In the genomic region with DNA sequence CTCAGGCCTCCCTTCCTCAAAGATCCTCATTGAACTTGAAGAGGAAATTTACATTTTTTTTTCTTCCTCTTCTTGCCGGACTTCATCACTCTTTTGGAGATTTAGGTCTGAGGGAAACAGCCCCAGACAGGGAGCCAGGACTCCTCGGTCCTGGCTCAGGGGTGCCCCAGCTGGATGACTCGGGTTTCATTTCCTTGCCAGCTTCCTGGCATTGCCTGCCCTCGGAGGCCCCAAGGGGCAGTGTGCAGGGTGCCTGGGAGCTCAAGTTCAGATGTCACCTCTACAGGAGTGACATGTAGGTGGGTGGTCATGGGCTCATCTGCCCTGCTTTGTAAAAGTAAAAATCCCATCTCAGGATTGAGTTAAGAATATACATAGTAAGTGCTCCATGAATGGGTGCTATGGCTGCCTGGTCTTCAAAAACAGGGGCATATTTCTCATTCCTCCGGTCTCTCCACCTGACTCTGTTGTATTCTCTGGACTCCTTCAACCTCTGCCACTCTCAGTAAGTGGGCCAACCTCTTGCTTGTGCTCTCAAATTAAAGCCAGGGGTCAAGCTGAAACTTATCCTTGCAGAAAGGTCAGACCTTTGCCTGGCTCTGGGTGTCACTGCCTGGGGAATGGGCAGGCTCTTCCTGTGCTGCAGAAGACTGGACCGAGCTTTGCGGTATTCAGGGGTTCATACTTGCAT, we compare ENCODE assay signal across 12 cellular contexts.
"Had no signal": no experiment of that assay in that cellular context is flagged by ENCODE, and none has a peak within 500 bp of the region (broad histone marks: within the 10 kb centered on the region; RNA-seq: fewer than 3 reads in every experiment).

No MANE protein-coding gene starts in this region.

- H3K27me3 ChIP-seq: colonic mucosa, heart right ventricle had no signal

- ATAC-seq: activated T-cell treated with anti-CD3 and anti-CD28 coated beads, Interleukin-2, amount 50 U/mL, for 72 hours had no signal

- DNase-seq: activated CD4-positive, alpha-beta memory T cell treated with anti-CD3 and anti-CD28 coated beads for 36 hours; activated CD4-positive, CD25-positive, alpha-beta regulatory T cell treated with anti-CD3 and anti-CD28 coated beads, Interleukin-2, amount 50 U/mL, for 72 hours; activated CD8-positive, alpha-beta memory T cell treated with anti-CD3 and anti-CD28 coated beads, Interleukin-2, amount 50 U/mL, for 4 hours; activated T-cell treated with anti-CD3 and anti-CD28 coated beads, Interleukin-2, amount 50 U/mL, for 72 hours; caudate nucleus; colonic mucosa; effector CD4-positive, alpha-beta T cell; heart right ventricle; islet precursor cell; naive B cell; stimulated activated CD4-positive, alpha-beta T cell treated with anti-CD3 and anti-CD28 coated beads, Interleukin-12 subunit alpha, Interleukin-12 subunit beta, amount 100 ng/mL, for 4 hours; stimulated activated CD4-positive, alpha-beta T cell treated with anti-CD3 and anti-CD28 coated beads, Interleukin-2, amount 100 ng/mL, for 48 hours had no signal

- H3K4me3 ChIP-seq: colonic mucosa, heart right ventricle had no signal

- H3K36me3 ChIP-seq: colonic mucosa had no signal

- H3K27ac ChIP-seq: colonic mucosa had no signal

- H3K9me3 ChIP-seq: colonic mucosa had no signal

- H3K4me1 ChIP-seq: colonic mucosa had no signal
